Comparison of ENCODE assay signal across 19 cellular contexts in genomic region chr11:8477151-8477550, GRCh38.
DNase-seq lines count a peak whose midpoint lies in the region; ATAC-seq and TF ChIP-seq lines count a peak whose summit lies in the region.
"Had no signal": no experiment of that assay in that cellular context is flagged by ENCODE, and none has a peak within 500 bp of the region (broad histone marks: within the 10 kb centered on the region; RNA-seq: fewer than 3 reads in every experiment).

No MANE protein-coding gene starts in this region.

- no peak for DNase-seq in upper lobe of left lung
- DNase-seq in NCI-H2029 (lab: John Stamatoyannopoulos, UW), result no peak
- no peak for DNase-seq in stimulated activated naive CD4-positive, alpha-beta T cell treated with Interleukin-2 at 50 U/mL for 16 hours (lab: John Stamatoyannopoulos, UW)
- no peak for DNase-seq in activated CD4-positive, alpha-beta T cell treated with anti-CD3 and anti-CD28 coated beads for 36 hours
- DNase-seq: BE2C; CD4-positive, alpha-beta T cell; NCI-H1417; NCI-H1930; NCI-H510A treated with DMSO at 0.1 percent for 48 hours; Peyer's patch; SK-N-SH; T-cell; T-helper 9 cell had no signal

- 93 to 97% methylated on average over 2 of the region's 2 CpGs for WGBS in upper lobe of left lung, 2 donors

- H3K4me1 ChIP-seq in upper lobe of left lung, result no peaks in the 10 kb centered on the region
- H3K4me1 ChIP-seq: BE2C, Peyer's patch had no signal

- H3K4me1 Mint-ChIP-seq in activated CD4-positive, alpha-beta T cell treated with anti-CD3 and anti-CD28 coated beads for 36 hours, result no peaks in the 10 kb centered on the region
- H3K4me1 Mint-ChIP-seq: T-cell had no signal

- TF ChIP-seq EP300 in upper lobe of left lung (IDR thresholded peaks at IDR 0.05), result no peak

- no peak for TF ChIP-seq CTCF in upper lobe of left lung (IDR thresholded peaks at IDR 0.05)

- no peak overlapping the region for H3K27ac ChIP-seq in upper lobe of left lung
- H3K27ac ChIP-seq: Peyer's patch had no signal

- no peak overlapping the region for H3K27ac Mint-ChIP-seq in activated CD4-positive, alpha-beta T cell treated with anti-CD3 and anti-CD28 coated beads for 36 hours
- H3K27ac Mint-ChIP-seq: CD4-positive, alpha-beta T cell; GM23338; T-cell had no signal

- ATAC-seq in GM18909 (IDR thresholded peaks at IDR 0.05; ENCODE audit: poor library complexity, unreplicated experiment) (peak; percentile 68), GM21825 (IDR thresholded peaks at IDR 0.05; ENCODE audit: unreplicated experiment) (peak; percentile 60), HG03457 (IDR thresholded peaks at IDR 0.05; ENCODE audit: unreplicated experiment) (peak; percentile 44), upper lobe of left lung (ENCODE audit: low FRiP score in 2 of 2) (no peak)
- no peak for ATAC-seq in activated CD4-positive, alpha-beta T cell treated with anti-CD3 and anti-CD28 coated beads for 36 hours
- ATAC-seq: GM23338, K562, Right ventricle myocardium inferior, T-cell had no signal

- H3K4me3 Mint-ChIP-seq in activated CD4-positive, alpha-beta T cell treated with anti-CD3 and anti-CD28 coated beads for 36 hours, result no peak overlapping the region
- H3K4me3 Mint-ChIP-seq: CD4-positive, alpha-beta T cell; GM23338; T-cell had no signal

- H3K27me3 ChIP-seq in upper lobe of left lung, result no peaks in the 10 kb centered on the region
- H3K27me3 ChIP-seq: BE2C, Peyer's patch had no signal

- H3K36me3 ChIP-seq in upper lobe of left lung, result no peaks in the 10 kb centered on the region
- H3K36me3 ChIP-seq: BE2C, Peyer's patch had no signal

- CTCF ChIA-PET in activated CD4-positive, alpha-beta T cell treated with anti-CD3 and anti-CD28 coated beads for 36 hours (lab: Charles Lee), result no interaction called here

- H3K4me3 ChIP-seq in upper lobe of left lung, result no peak overlapping the region
- H3K4me3 ChIP-seq: GM23338, K562, Peyer's patch had no signal

- no peak for TF ChIP-seq POLR2A in upper lobe of left lung (IDR thresholded peaks at IDR 0.05)

- POLR2A ChIA-PET in activated CD4-positive, alpha-beta T cell treated with anti-CD3 and anti-CD28 coated beads for 36 hours (lab: Charles Lee), result no interaction called here

- no peaks in the 10 kb centered on the region for H3K9me3 Mint-ChIP-seq in activated CD4-positive, alpha-beta T cell treated with anti-CD3 and anti-CD28 coated beads for 36 hours (ENCODE audit: low read depth)
- H3K9me3 Mint-ChIP-seq: CD4-positive, alpha-beta T cell; GM23338; T-cell had no signal

- H3K9me3 ChIP-seq in upper lobe of left lung, result no peaks in the 10 kb centered on the region
- H3K9me3 ChIP-seq: BE2C, Peyer's patch, SK-N-SH had no signal

- no peaks in the 10 kb centered on the region for H3K36me3 Mint-ChIP-seq in activated CD4-positive, alpha-beta T cell treated with anti-CD3 and anti-CD28 coated beads for 36 hours (ENCODE audit: low read depth)
- H3K36me3 Mint-ChIP-seq: T-cell had no signal

- H3K27me3 Mint-ChIP-seq in activated CD4-positive, alpha-beta T cell treated with anti-CD3 and anti-CD28 coated beads for 36 hours, result peaks cover 2% of the 10 kb centered on the region

- intact Hi-C loops in activated CD4-positive, alpha-beta T cell treated with anti-CD3 and anti-CD28 coated beads for 36 hours (cut with DNase I, micrococcal nuclease), result no loop called here

Comparison
In these comparisons a context has a peak if more than half of its experiments do, and no peak if none do; other contexts are left out.
1. ATAC-seq: peak in GM18909 (single experiment), GM21825 (single experiment) and HG03457 (single experiment); none in upper lobe of left lung (0 of 2) and activated CD4-positive, alpha-beta T cell treated with anti-CD3 and anti-CD28 coated beads for 36 hours (single experiment).